ENCODE assay signal across 8 cellular contexts in genomic region chr20:4119182-4119853, GRCh38. TPM values are rescaled to one million over a fixed set of nuclear protein-coding genes. Genes with fewer than 3 reads are reported as not detected.
DNase-seq lines count a peak whose midpoint lies in the region; ATAC-seq and TF ChIP-seq lines count a peak whose summit lies in the region.
"Not testable (repeated sequence)": the region's sequence is repeated elsewhere in the genome, so short reads cannot be mapped to it uniquely, and the experiment has no call there.

No MANE protein-coding gene starts in this region.

- DNase-seq in EL (peak; percentile 53), LoVo (ENCODE audit: low spot score) (peak; percentile 41), RWPE1 (ENCODE audit: low spot score) (peak; percentile 86), astrocyte of the cerebellum (ENCODE audit: low read depth) (peak; percentile 75), fibroblast of gingiva (ENCODE audit: low read depth) (peak; percentile 54), iris pigment epithelial cell (ENCODE audit: low read depth) (peak; percentile 89)
- DNase-seq in sciatic nerve (ENCODE audit: low spot score) = not testable (repeated sequence)

- not testable (repeated sequence) for H3K36me3 ChIP-seq in ACC112 (ENCODE audit: insufficient read depth, low read length)

- H3K27ac ChIP-seq in ACC112 (ENCODE audit: low read depth, low read length) (peak overlapping the region; percentile 98), RWPE1 (peak overlapping the region; percentile 83)

- not testable (repeated sequence) for H3K27me3 ChIP-seq in ACC112 (ENCODE audit: insufficient read depth, low read length)

- not testable (repeated sequence) for TF ChIP-seq CTCF in RWPE1 (conservative IDR thresholded peaks at IDR 0.05; ENCODE audit: low read depth); astrocyte of the cerebellum (IDR thresholded peaks at IDR 0.05; ENCODE audit: low read depth, low read length, missing control alignments)

- ATAC-seq in sciatic nerve = peak; percentile 74

- POLR2A ChIA-PET in RWPE1 (lab: Yijun Ruan, JAX; ENCODE audit: low non-redundant PET) = not testable (repeated sequence)

- not testable (repeated sequence) for H3K4me3 ChIP-seq in ACC112 (ENCODE audit: low read depth, low read length); astrocyte of the cerebellum (ENCODE audit: low read depth, low read length)

- peaks cover 15% of the 10 kb centered on the region for H3K4me1 ChIP-seq in ACC112 (ENCODE audit: control insufficient read depth, insufficient read depth, low read length, unreplicated experiment)

- not testable (repeated sequence) for H3K79me2 ChIP-seq in ACC112 (ENCODE audit: control insufficient read depth, insufficient read depth, low read length, unreplicated experiment)

- H2AFZ ChIP-seq in ACC112 (ENCODE audit: low read length, unreplicated experiment) = not testable (repeated sequence)

- CTCF ChIA-PET in RWPE1 (lab: Yijun Ruan, JAX) = interaction anchor here (0.9 kb wide), 1 partner anchor 12 kb away, joined by 3 read pairs; no protein-coding TSS in a partner anchor

- in situ Hi-C loops in astrocyte of the cerebellum (cut with HindIII; ENCODE audit: low sequenced_read_pairs) = not testable (repeated sequence)

- intact Hi-C loops in sciatic nerve (cut with DNase I) = not testable (repeated sequence)

RNA-seq across cellular contexts. Expression of gene SMOX, which starts 29.3 kb away (rescaled TPM):
- total RNA-seq in sciatic nerve = 29.4 TPM
